Comparison of ENCODE assay signal across 7 cellular contexts in the genomic region with DNA sequence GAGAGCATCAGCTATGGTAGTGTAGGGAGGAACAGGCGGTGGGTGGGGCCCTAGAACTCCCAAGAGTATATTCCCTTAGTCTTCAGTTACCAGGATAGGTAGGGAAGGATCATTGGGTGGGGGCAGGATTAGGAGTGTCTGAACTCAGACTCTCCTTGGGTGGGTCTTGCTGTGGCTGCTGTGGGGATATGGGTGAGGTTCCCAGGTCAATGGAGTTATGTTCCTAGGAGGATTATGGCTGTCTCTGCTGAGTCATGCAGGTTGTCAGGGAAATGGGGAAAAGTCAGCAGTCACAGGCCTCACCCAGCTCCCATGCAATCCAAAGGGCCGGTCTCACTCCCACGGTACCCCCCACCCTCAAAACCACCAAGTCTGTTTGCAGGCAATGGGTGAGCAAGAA. TPM values are rescaled to one million over a fixed set of nuclear protein-coding genes. Genes with fewer than 3 reads are reported as not detected.
"Had no signal": no experiment of that assay in that cellular context is flagged by ENCODE, and none has a peak within 500 bp of the region (broad histone marks: within the 10 kb centered on the region; RNA-seq: fewer than 3 reads in every experiment).

No MANE protein-coding gene starts in this region.

RNA-seq across cellular contexts. Expression of gene SYCP2L, which starts 32.7 kb away (rescaled TPM):
- total RNA-seq: MCF 10A had no signal

RNA-seq across cellular contexts. Expression of gene GCM2, which starts 37.7 kb away (rescaled TPM):
- total RNA-seq: MCF 10A, NCI-H460, PC-3, Peyer's patch, Right ventricle myocardium superior, SJSA1 had no signal
- polyA plus RNA-seq: SK-N-SH had no signal
